1 cellular context compared by ENCODE assay signal in genomic region chr19:53443809-53444208, GRCh38. TPM values are rescaled to one million over a fixed set of nuclear protein-coding genes. Genes with fewer than 3 reads are reported as not detected.
"Had no signal": no experiment of that assay in that cellular context is flagged by ENCODE, and none has a peak within 500 bp of the region (broad histone marks: within the 10 kb centered on the region; RNA-seq: fewer than 3 reads in every experiment).

No MANE protein-coding gene starts in this region.

RNA-seq across cellular contexts. Expression of gene ZNF813, which starts 23.7 kb away (rescaled TPM):
- total RNA-seq: HT-29 had no signal
